ENCODE assay signal across 1 cellular context in genomic region chr1:51552929-51553807, GRCh38.
TF ChIP-seq lines count a peak whose summit lies in the region.

No MANE protein-coding gene starts in this region.

TF ChIP-seq in K562, 482 proteins besides CTCF, POLR2A, EP300 and RAD21 (continued from another document):
- no peak for TF ChIP-seq ZBTB9 (CRISPR knock-in tag; IDR thresholded peaks at IDR 0.05)
- no peak for TF ChIP-seq SUPT5H (IDR thresholded peaks at IDR 0.05)
- 0 out of 4 replicates have a peak, but pooled peaks of 1 of the 2 experiments have one; percentile 44 for TF ChIP-seq ARNT (IDR thresholded peaks at IDR 0.05)
- no peak for TF ChIP-seq FOXA1 (IDR thresholded peaks at IDR 0.05; ENCODE audit: borderline replicate concordance)
- peak; percentile 83 for TF ChIP-seq BCOR (IDR thresholded peaks at IDR 0.05)
- TF ChIP-seq CREB3 (tag; conservative IDR thresholded peaks at IDR 0.05; ENCODE audit: low read depth) = no peak
- TF ChIP-seq ZBTB12 (CRISPR knock-in tag; IDR thresholded peaks at IDR 0.05) = no peak
- no peak for TF ChIP-seq ILK (tag; IDR thresholded peaks at IDR 0.05; ENCODE audit: borderline replicate concordance, low read depth)
- no peak for TF ChIP-seq ZNF140 (CRISPR knock-in tag; IDR thresholded peaks at IDR 0.05)
- TF ChIP-seq ZNF785 (CRISPR knock-in tag; IDR thresholded peaks at IDR 0.05) = no peak
- TF ChIP-seq ZNF707 (CRISPR knock-in tag; conservative IDR thresholded peaks at IDR 0.05) = no peak
- TF ChIP-seq RBFOX2 (IDR thresholded peaks at IDR 0.05; ENCODE audit: low read depth, low read length) = no peak
- peak; percentile 93 for TF ChIP-seq ZNF121 (CRISPR knock-in tag; conservative IDR thresholded peaks at IDR 0.05)
- TF ChIP-seq SIN3A (IDR thresholded peaks at IDR 0.05; ENCODE audit: borderline replicate concordance in 2 of 2, control insufficient read depth in 1 of 2, low read depth in 2 of 2, low read length in 2 of 2) = no peak
- TF ChIP-seq PKNOX1 (IDR thresholded peaks at IDR 0.05) = no peak
- TF ChIP-seq ZNF311 (CRISPR knock-in tag; IDR thresholded peaks at IDR 0.05) = no peak
- TF ChIP-seq SIX5 (IDR thresholded peaks at IDR 0.05; ENCODE audit: borderline replicate concordance in 1 of 2, insufficient read depth in 1 of 2, low read depth in 1 of 2, low read length in 2 of 2) = no peak
- no peak for TF ChIP-seq PRPF4 (IDR thresholded peaks at IDR 0.05; ENCODE audit: insufficient read depth, low read depth, low read length, poor library complexity, severe bottlenecking)
TF ChIP-seq in K562: peak in this region for 4.
